In genomic region chr2:101816598-101816997, GRCh38 we compare ENCODE assay signal across 18 cellular contexts.
DNase-seq lines count a peak whose midpoint lies in the region; ATAC-seq and TF ChIP-seq lines count a peak whose summit lies in the region.
"Had no signal": no experiment of that assay in that cellular context is flagged by ENCODE, and none has a peak within 500 bp of the region (broad histone marks: within the 10 kb centered on the region; RNA-seq: fewer than 3 reads in every experiment).

No MANE protein-coding gene starts in this region.

- H3K27ac Mint-ChIP-seq in HFFc6 (peak overlapping the region; percentile 64), chondrocyte (ENCODE audit: unreplicated experiment) (peak overlapping the region; percentile 42)
- H3K27ac Mint-ChIP-seq in stimulated activated effector memory CD8-positive, alpha-beta T cell treated with anti-CD3 and anti-CD28 coated beads, Interleukin-12 subunit alpha, Interleukin-12 subunit beta, amount 100 ng/mL, for 72 hours: peak overlapping the region; percentile 1

- H3K4me1 ChIP-seq in mesenchymal stem cell (ENCODE audit: control insufficient read depth, insufficient read depth, low read depth, low read length): peaks cover 15% of the 10 kb centered on the region

- H3K4me3 ChIP-seq in mesenchymal stem cell (ENCODE audit: insufficient read depth in 1 of 2, low read depth in 1 of 2, low read length in 2 of 2): no peak overlapping the region
- H3K4me3 ChIP-seq: heart left ventricle, K562 had no signal

- no peak overlapping the region for H2AFZ ChIP-seq in mesenchymal stem cell (ENCODE audit: low read depth, low read length)

- H3K9ac ChIP-seq in mesenchymal stem cell (ENCODE audit: low read length): no peak overlapping the region

- peak overlapping the region in 1 of 2 experiments; percentile 94 for H3K14ac ChIP-seq in mesenchymal stem cell (ENCODE audit: low read length in 2 of 2)

- peaks cover 12% of the 10 kb centered on the region for H3K36me3 Mint-ChIP-seq in HFFc6 (ENCODE audit: low read depth)
- H3K36me3 Mint-ChIP-seq in chondrocyte (ENCODE audit: low read depth): peaks cover 3% of the 10 kb centered on the region
- peaks cover 7% of the 10 kb centered on the region for H3K36me3 Mint-ChIP-seq in stimulated activated effector memory CD8-positive, alpha-beta T cell treated with anti-CD3 and anti-CD28 coated beads, Interleukin-12 subunit alpha, Interleukin-12 subunit beta, amount 100 ng/mL, for 72 hours

- H4K8ac ChIP-seq in mesenchymal stem cell (ENCODE audit: low read length): no peak overlapping the region

- H2BK120ac ChIP-seq in mesenchymal stem cell (ENCODE audit: low read depth, low read length): no peak overlapping the region

- peak overlapping the region; percentile 48 for H4K91ac ChIP-seq in mesenchymal stem cell (ENCODE audit: low read length)

- H3K9me3 ChIP-seq in mesenchymal stem cell (ENCODE audit: control insufficient read depth, low read length): no peaks in the 10 kb centered on the region
- H3K9me3 ChIP-seq: heart left ventricle had no signal

- peak overlapping the region in 1 of 2 experiments; percentile 38 for H3K4ac ChIP-seq in mesenchymal stem cell (ENCODE audit: low read depth in 1 of 2, low read length in 2 of 2)

- H2BK15ac ChIP-seq in mesenchymal stem cell (ENCODE audit: low read depth, poor library complexity, severe bottlenecking): no peak overlapping the region

- peak overlapping the region; percentile 84 for H2AK5ac ChIP-seq in mesenchymal stem cell (ENCODE audit: low read length, severe bottlenecking)

- H3K4me3 Mint-ChIP-seq in HFFc6: peak overlapping the region; percentile 48; the same call in 1 of the 2 replicates
- no peak overlapping the region for H3K4me3 Mint-ChIP-seq in chondrocyte (ENCODE audit: unreplicated experiment)
- H3K4me3 Mint-ChIP-seq in stimulated activated effector memory CD8-positive, alpha-beta T cell treated with anti-CD3 and anti-CD28 coated beads, Interleukin-12 subunit alpha, Interleukin-12 subunit beta, amount 100 ng/mL, for 72 hours: no peak overlapping the region

- peak overlapping the region in 1 of 2 experiments; percentile 76 for H3K18ac ChIP-seq in mesenchymal stem cell (ENCODE audit: low read depth in 1 of 2, low read length in 2 of 2)

- peak overlapping the region in 1 of 2 experiments; percentile 70 for H2BK12ac ChIP-seq in mesenchymal stem cell (ENCODE audit: low read length in 2 of 2)

- no peak for ATAC-seq in stimulated activated effector memory CD8-positive, alpha-beta T cell treated with anti-CD3 and anti-CD28 coated beads, Interleukin-12 subunit alpha, Interleukin-12 subunit beta, amount 100 ng/mL, for 72 hours
- no peak for ATAC-seq in activated CD4-positive, CD25-positive, alpha-beta regulatory T cell treated with anti-CD3 and anti-CD28 coated beads, Interleukin-2, amount 50 U/mL, for 24 hours
- ATAC-seq: K562 had no signal

- H3K36me3 ChIP-seq in mesenchymal stem cell (ENCODE audit: control insufficient read depth in 1 of 2, insufficient read depth in 2 of 2, low read depth in 1 of 2, low read length in 2 of 2): peaks cover 0 to 31% of the 10 kb centered on the region in 2 experiments
- H3K36me3 ChIP-seq: heart left ventricle had no signal

- no peak overlapping the region for H3K4me2 ChIP-seq in mesenchymal stem cell (ENCODE audit: low read length, poor library complexity, severe bottlenecking)

- no peak overlapping the region for H3K27ac ChIP-seq in mesenchymal stem cell (ENCODE audit: low read length, poor library complexity, severe bottlenecking)

- WGBS in mesenchymal stem cell: 55% methylated on average over 2 of the region's 4 CpGs

- H3K79me1 ChIP-seq in mesenchymal stem cell (replicated peaks; ENCODE audit: low read length, poor library complexity, severe bottlenecking): peaks cover 5% of the 10 kb centered on the region

- no peaks in the 10 kb centered on the region for H3K27me3 ChIP-seq in mesenchymal stem cell (ENCODE audit: control insufficient read depth in 1 of 2, insufficient read depth in 1 of 2, low read length in 2 of 2)
- H3K27me3 ChIP-seq: heart left ventricle had no signal

- H3K9me3 Mint-ChIP-seq in HFFc6 (no peaks in the 10 kb centered on the region), chondrocyte (ENCODE audit: low read depth) (no peaks in the 10 kb centered on the region)
- no peaks in the 10 kb centered on the region for H3K9me3 Mint-ChIP-seq in stimulated activated effector memory CD8-positive, alpha-beta T cell treated with anti-CD3 and anti-CD28 coated beads, Interleukin-12 subunit alpha, Interleukin-12 subunit beta, amount 100 ng/mL, for 72 hours

- no peak for DNase-seq in HFFc6
- no peak for DNase-seq in chondrocyte (ENCODE audit: low spot score)
- DNase-seq in mesenchymal stem cell: no peak
- DNase-seq in stimulated activated effector memory CD8-positive, alpha-beta T cell treated with anti-CD3 and anti-CD28 coated beads, Interleukin-12 subunit alpha, Interleukin-12 subunit beta, amount 100 ng/mL, for 72 hours (ENCODE audit: low spot score in 2 of 2): no peak
- no peak for DNase-seq in effector CD4-positive, alpha-beta T cell
- no peak for DNase-seq in NCI-H1092 (lab: John Stamatoyannopoulos, UW)
- no peak for DNase-seq in NCI-H1694 treated with DMSO at 0.1 percent for 48 hours (lab: John Stamatoyannopoulos, UW)
- DNase-seq: activated CD4-positive, alpha-beta T cell treated with anti-CD3 and anti-CD28 coated beads, Interleukin-2, amount 50 U/mL, for 48 hours; activated T-cell treated with anti-CD3 and anti-CD28 coated beads for 4 hours; HCEC 1CT; mammary epithelial cell; MV-4-11; NCI-H2029 treated with DMSO at 0.1 percent for 48 hours; NCI-H446; RPMI8226 had no signal

- peak overlapping the region in 1 of 2 experiments; percentile 70 for H3K23ac ChIP-seq in mesenchymal stem cell (ENCODE audit: low read length in 2 of 2)

- H3K27me3 Mint-ChIP-seq in HFFc6 (ENCODE audit: insufficient read depth) (peaks cover 3% of the 10 kb centered on the region), chondrocyte (ENCODE audit: low read depth) (no peaks in the 10 kb centered on the region)

- no peak for TF ChIP-seq CTCF in HFFc6 (IDR thresholded peaks at IDR 0.05)
- no peak for TF ChIP-seq CTCF in chondrocyte (IDR thresholded peaks at IDR 0.05)

- no peak overlapping the region for H2BK5ac ChIP-seq in mesenchymal stem cell (ENCODE audit: low read depth, low read length, poor library complexity, severe bottlenecking)

- H3K4me1 Mint-ChIP-seq in HFFc6 (ENCODE audit: low read depth) (peaks cover 90% of the 10 kb centered on the region), chondrocyte (ENCODE audit: low read depth) (peaks cover 73% of the 10 kb centered on the region)
- peaks cover 64% of the 10 kb centered on the region for H3K4me1 Mint-ChIP-seq in stimulated activated effector memory CD8-positive, alpha-beta T cell treated with anti-CD3 and anti-CD28 coated beads, Interleukin-12 subunit alpha, Interleukin-12 subunit beta, amount 100 ng/mL, for 72 hours

Comparison
In these comparisons a context has a peak if more than half of its experiments do, and no peak if none do; other contexts are left out.
1. H3K27ac Mint-ChIP-seq: peak in every context shown above with its lines; median percentile 64 in HFFc6; 42 in chondrocyte; 1 in stimulated activated effector memory CD8-positive, alpha-beta T cell treated with anti-CD3 and anti-CD28 coated beads, Interleukin-12 subunit alpha, Interleukin-12 subunit beta, amount 100 ng/mL, for 72 hours.